Comparison of ENCODE assay signal across 1 cellular context in the genomic region with DNA sequence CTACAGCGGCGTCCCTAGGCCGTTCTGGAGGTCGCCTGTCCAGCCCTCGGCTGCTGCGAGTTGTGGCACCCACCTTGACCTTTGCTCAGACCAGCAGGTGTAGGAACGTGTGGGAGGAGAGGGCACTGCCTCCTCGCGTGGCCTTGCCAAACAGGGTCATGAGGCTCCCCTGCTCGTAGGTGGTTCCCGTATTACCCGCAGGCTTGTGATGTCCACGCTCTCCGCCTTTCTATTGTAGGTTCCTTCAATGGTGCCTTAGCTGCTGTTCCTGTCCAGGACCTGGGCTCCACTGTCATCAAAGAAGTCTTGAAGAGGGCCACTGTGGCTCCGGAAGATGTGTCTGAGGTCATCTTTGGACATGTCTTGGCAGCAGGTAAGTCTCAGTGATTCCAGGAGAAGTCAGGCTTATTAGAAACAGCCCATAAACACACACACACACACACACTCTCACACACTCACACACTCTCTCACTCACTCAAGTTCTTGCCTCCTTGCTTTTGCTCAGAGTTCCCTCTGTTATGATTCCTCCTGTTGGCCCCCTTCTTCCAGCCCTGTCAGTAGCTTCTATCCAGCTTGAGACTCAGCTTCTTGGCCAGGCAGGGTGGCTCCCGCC.
TF ChIP-seq lines count a peak whose summit lies in the region.

No MANE protein-coding gene starts in this region.

TF ChIP-seq in HCT116, 20 proteins besides CTCF, POLR2A, EP300 and RAD21 (continued from another document):
- TF ChIP-seq, protein P1, sequence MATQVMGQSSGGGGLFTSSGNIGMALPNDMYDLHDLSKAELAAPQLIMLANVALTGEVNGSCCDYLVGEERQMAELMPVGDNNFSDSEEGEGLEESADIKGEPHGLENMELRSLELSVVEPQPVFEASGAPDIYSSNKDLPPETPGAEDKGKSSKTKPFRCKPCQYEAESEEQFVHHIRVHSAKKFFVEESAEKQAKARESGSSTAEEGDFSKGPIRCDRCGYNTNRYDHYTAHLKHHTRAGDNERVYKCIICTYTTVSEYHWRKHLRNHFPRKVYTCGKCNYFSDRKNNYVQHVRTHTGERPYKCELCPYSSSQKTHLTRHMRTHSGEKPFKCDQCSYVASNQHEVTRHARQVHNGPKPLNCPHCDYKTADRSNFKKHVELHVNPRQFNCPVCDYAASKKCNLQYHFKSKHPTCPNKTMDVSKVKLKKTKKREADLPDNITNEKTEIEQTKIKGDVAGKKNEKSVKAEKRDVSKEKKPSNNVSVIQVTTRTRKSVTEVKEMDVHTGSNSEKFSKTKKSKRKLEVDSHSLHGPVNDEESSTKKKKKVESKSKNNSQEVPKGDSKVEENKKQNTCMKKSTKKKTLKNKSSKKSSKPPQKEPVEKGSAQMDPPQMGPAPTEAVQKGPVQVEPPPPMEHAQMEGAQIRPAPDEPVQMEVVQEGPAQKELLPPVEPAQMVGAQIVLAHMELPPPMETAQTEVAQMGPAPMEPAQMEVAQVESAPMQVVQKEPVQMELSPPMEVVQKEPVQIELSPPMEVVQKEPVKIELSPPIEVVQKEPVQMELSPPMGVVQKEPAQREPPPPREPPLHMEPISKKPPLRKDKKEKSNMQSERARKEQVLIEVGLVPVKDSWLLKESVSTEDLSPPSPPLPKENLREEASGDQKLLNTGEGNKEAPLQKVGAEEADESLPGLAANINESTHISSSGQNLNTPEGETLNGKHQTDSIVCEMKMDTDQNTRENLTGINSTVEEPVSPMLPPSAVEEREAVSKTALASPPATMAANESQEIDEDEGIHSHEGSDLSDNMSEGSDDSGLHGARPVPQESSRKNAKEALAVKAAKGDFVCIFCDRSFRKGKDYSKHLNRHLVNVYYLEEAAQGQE (IDR thresholded peaks at IDR 0.05; ENCODE audit: low read depth): no peak
- TF ChIP-seq FOSL1 (IDR thresholded peaks at IDR 0.05; ENCODE audit: low read depth): no peak
- TF ChIP-seq, protein P2, sequence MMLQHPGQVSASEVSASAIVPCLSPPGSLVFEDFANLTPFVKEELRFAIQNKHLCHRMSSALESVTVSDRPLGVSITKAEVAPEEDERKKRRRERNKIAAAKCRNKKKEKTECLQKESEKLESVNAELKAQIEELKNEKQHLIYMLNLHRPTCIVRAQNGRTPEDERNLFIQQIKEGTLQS (IDR thresholded peaks at IDR 0.05): no peak
- no peak for TF ChIP-seq CBX3 (IDR thresholded peaks at IDR 0.05; ENCODE audit: low read depth)
- TF ChIP-seq, protein P3, sequence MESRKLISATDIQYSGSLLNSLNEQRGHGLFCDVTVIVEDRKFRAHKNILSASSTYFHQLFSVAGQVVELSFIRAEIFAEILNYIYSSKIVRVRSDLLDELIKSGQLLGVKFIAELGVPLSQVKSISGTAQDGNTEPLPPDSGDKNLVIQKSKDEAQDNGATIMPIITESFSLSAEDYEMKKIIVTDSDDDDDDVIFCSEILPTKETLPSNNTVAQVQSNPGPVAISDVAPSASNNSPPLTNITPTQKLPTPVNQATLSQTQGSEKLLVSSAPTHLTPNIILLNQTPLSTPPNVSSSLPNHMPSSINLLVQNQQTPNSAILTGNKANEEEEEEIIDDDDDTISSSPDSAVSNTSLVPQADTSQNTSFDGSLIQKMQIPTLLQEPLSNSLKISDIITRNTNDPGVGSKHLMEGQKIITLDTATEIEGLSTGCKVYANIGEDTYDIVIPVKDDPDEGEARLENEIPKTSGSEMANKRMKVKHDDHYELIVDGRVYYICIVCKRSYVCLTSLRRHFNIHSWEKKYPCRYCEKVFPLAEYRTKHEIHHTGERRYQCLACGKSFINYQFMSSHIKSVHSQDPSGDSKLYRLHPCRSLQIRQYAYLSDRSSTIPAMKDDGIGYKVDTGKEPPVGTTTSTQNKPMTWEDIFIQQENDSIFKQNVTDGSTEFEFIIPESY (IDR thresholded peaks at IDR 0.05; ENCODE audit: extremely low read depth, insufficient replicate concordance, low read length): no peak
- no peak for TF ChIP-seq EZH2phosphoT487 (IDR thresholded peaks at IDR 0.05; ENCODE audit: borderline replicate concordance)
- no peak for TF ChIP-seq ELF1 (IDR thresholded peaks at IDR 0.05; ENCODE audit: borderline replicate concordance, low read depth)
- no peak for TF ChIP-seq JUND (IDR thresholded peaks at IDR 0.05)
- no peak for TF ChIP-seq EGR1 (IDR thresholded peaks at IDR 0.05; ENCODE audit: low read depth)
- no peak for TF ChIP-seq CEBPB (IDR thresholded peaks at IDR 0.05; ENCODE audit: low read depth)
- TF ChIP-seq POLR2AphosphoS5 (IDR thresholded peaks at IDR 0.05; ENCODE audit: low read depth, low read length): no peak
TF ChIP-seq in HCT116: peak in this region for 0.
